In the genomic region with DNA sequence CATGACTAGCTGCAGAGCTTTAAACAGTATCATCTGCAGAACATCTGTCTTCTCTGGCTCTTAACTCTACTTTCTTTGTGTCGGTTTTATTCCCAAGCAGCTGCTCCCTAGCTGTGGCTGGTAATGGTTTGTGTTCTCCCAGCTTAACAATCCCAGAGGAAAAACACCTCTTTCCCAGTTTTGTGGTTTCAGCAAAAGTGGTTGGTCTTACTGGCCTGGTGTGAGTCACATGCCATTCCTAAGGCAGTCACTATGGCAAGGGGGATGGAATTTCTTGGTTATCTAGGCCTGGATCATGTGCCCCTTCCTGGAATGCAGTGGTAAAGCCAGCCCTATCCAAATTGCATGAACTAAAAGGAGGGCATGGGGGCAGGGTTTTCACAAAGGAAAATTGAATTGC, we compare ENCODE assay signal across 2 cellular contexts.
TF ChIP-seq lines count a peak whose summit lies in the region.

No MANE protein-coding gene starts in this region.

TF ChIP-seq in Ishikawa, 13 proteins besides CTCF, POLR2A, EP300 and RAD21:
- TF ChIP-seq TCF12 (IDR thresholded peaks at IDR 0.05; ENCODE audit: low read depth) (peak; percentile 33; the same call in 1 of the 2 replicates), EGR1 (IDR thresholded peaks at IDR 0.05) (no peak), TEAD4 (IDR thresholded peaks at IDR 0.05) (peak; percentile 81), TAF1 (IDR thresholded peaks at IDR 0.05; ENCODE audit: low read depth) (no peak), CEBPB (IDR thresholded peaks at IDR 0.05) (no peak), NFIC (IDR thresholded peaks at IDR 0.05) (no peak), YY1 (IDR thresholded peaks at IDR 0.05; ENCODE audit: low read depth) (no peak), FOXM1 (IDR thresholded peaks at IDR 0.05; ENCODE audit: borderline replicate concordance, low read depth) (no peak), CREB1 (IDR thresholded peaks at IDR 0.05; ENCODE audit: low read depth) (no peak), ZBTB7A (IDR thresholded peaks at IDR 0.05; ENCODE audit: low read depth) (no peak)
- TF ChIP-seq, protein P1, sequence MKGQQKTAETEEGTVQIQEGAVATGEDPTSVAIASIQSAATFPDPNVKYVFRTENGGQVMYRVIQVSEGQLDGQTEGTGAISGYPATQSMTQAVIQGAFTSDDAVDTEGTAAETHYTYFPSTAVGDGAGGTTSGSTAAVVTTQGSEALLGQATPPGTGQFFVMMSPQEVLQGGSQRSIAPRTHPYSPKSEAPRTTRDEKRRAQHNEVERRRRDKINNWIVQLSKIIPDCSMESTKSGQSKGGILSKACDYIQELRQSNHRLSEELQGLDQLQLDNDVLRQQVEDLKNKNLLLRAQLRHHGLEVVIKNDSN (IDR thresholded peaks at IDR 0.05) = peak; percentile 86
- TF ChIP-seq, protein P2, sequence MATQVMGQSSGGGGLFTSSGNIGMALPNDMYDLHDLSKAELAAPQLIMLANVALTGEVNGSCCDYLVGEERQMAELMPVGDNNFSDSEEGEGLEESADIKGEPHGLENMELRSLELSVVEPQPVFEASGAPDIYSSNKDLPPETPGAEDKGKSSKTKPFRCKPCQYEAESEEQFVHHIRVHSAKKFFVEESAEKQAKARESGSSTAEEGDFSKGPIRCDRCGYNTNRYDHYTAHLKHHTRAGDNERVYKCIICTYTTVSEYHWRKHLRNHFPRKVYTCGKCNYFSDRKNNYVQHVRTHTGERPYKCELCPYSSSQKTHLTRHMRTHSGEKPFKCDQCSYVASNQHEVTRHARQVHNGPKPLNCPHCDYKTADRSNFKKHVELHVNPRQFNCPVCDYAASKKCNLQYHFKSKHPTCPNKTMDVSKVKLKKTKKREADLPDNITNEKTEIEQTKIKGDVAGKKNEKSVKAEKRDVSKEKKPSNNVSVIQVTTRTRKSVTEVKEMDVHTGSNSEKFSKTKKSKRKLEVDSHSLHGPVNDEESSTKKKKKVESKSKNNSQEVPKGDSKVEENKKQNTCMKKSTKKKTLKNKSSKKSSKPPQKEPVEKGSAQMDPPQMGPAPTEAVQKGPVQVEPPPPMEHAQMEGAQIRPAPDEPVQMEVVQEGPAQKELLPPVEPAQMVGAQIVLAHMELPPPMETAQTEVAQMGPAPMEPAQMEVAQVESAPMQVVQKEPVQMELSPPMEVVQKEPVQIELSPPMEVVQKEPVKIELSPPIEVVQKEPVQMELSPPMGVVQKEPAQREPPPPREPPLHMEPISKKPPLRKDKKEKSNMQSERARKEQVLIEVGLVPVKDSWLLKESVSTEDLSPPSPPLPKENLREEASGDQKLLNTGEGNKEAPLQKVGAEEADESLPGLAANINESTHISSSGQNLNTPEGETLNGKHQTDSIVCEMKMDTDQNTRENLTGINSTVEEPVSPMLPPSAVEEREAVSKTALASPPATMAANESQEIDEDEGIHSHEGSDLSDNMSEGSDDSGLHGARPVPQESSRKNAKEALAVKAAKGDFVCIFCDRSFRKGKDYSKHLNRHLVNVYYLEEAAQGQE (IDR thresholded peaks at IDR 0.05; ENCODE audit: low read depth) = no peak
- TF ChIP-seq, protein P3, sequence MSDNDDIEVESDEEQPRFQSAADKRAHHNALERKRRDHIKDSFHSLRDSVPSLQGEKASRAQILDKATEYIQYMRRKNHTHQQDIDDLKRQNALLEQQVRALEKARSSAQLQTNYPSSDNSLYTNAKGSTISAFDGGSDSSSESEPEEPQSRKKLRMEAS (IDR thresholded peaks at IDR 0.05) = 0 out of 2 replicates have a peak, but pooled peaks have one; percentile 33

TF ChIP-seq in HepG2, 621 proteins besides CTCF, POLR2A, EP300 and RAD21:
- TF ChIP-seq FOSL2 (CRISPR knock-in tag; IDR thresholded peaks at IDR 0.05) (0 out of 2 replicates have a peak, but pooled peaks have one; percentile 8), TEAD3 (CRISPR knock-in tag; optimal IDR thresholded peaks at IDR 0.05; ENCODE audit: borderline replicate concordance) (peak; percentile 25)
- TF ChIP-seq, protein P4, sequence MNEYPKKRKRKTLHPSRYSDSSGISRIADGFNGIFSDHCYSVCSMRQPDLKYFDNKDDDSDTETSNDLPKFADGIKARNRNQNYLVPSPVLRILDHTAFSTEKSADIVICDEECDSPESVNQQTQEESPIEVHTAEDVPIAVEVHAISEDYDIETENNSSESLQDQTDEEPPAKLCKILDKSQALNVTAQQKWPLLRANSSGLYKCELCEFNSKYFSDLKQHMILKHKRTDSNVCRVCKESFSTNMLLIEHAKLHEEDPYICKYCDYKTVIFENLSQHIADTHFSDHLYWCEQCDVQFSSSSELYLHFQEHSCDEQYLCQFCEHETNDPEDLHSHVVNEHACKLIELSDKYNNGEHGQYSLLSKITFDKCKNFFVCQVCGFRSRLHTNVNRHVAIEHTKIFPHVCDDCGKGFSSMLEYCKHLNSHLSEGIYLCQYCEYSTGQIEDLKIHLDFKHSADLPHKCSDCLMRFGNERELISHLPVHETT (CRISPR knock-in tag; conservative IDR thresholded peaks at IDR 0.05) = no peak
